Comparison of ENCODE assay signal across 15 cellular contexts in the genomic region with DNA sequence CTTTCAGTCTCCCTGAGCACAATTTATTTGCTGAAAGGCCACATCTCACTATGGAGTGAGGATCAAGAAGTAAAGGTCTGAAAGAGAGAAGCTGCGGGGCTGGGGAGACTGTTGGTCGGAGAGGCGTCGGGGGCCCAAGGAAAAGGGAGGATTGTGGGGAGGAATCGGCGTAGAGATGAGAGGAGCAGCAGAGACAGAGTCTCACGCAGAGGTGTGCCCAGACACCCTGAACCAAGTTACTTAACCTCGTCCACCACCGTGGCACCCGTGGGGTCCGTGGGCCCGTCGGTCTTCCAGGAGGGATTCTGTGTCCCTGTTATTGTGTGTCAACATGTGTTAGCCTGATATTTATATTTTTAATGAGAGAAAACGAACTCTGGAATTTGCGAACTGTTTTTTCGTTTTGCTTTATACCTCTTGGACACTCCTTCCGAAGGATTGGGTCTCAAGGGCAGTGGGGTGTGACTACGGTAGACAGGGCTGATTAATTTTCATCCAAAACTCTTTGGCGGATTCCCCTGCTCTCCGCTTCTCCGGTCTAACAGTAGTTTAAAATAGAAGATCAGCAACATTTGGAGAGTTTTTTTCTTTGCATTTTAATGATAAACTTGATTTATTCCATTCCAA. TPM values are rescaled to one million over a fixed set of nuclear protein-coding genes. Genes with fewer than 3 reads are reported as not detected.
DNase-seq lines count a peak whose midpoint lies in the region; ATAC-seq, FAIRE-seq and TF ChIP-seq lines count a peak whose summit lies in the region.
"Had no signal": no experiment of that assay in that cellular context is flagged by ENCODE, and none has a peak within 500 bp of the region (broad histone marks: within the 10 kb centered on the region; RNA-seq: fewer than 3 reads in every experiment).

No MANE protein-coding gene starts in this region.

- H3K36me3 ChIP-seq in GM23338 (ENCODE audit: insufficient read depth) (no peaks in the 10 kb centered on the region), trophoblast cell (ENCODE audit: control insufficient read depth in 1 of 2, insufficient read depth in 2 of 2, low read length in 2 of 2) (peaks cover 11 to 12% of the 10 kb centered on the region in 2 experiments)

- H3K4me3 Mint-ChIP-seq in GM23338 = no peak overlapping the region
- H3K4me3 Mint-ChIP-seq: activated naive CD8-positive, alpha-beta T cell treated with anti-CD3 and anti-CD28 coated beads, Interleukin-2, amount 50 U/mL, for 24 hours had no signal

- H4K8ac ChIP-seq in trophoblast cell (ENCODE audit: low read depth, low read length) = peak overlapping the region; percentile 18

- no peak overlapping the region for H3K9ac ChIP-seq in trophoblast cell (ENCODE audit: low read length)

- no peaks in the 10 kb centered on the region for H3K9me3 ChIP-seq in trophoblast cell (ENCODE audit: insufficient read depth, low read depth, low read length)
- H3K9me3 ChIP-seq: tibial nerve had no signal

- no peak overlapping the region for H3K4ac ChIP-seq in trophoblast cell (ENCODE audit: low read depth, low read length)

- H3K27me3 Mint-ChIP-seq in GM23338 (ENCODE audit: insufficient read depth, low read depth, poor library complexity) = no peaks in the 10 kb centered on the region
- H3K27me3 Mint-ChIP-seq: activated naive CD8-positive, alpha-beta T cell treated with anti-CD3 and anti-CD28 coated beads, Interleukin-2, amount 50 U/mL, for 24 hours had no signal

- DNase-seq in activated CD4-positive, CD25-positive, alpha-beta regulatory T cell treated with anti-CD3 and anti-CD28 coated beads, Interleukin-2, amount 50 U/mL, for 72 hours = peak; percentile 33
- peak; percentile 47 for DNase-seq in GM23338 (ENCODE audit: low spot score)
- DNase-seq in frontal cortex (ENCODE audit: low spot score in 2 of 2) = peak; percentile 39 to 53
- no peak for DNase-seq in trophoblast cell
- DNase-seq in D341Med (ENCODE audit: low spot score) = no peak
- no peak for DNase-seq in GM19240 (ENCODE audit: insufficient read length, low spot score)
- DNase-seq in T-helper 9 cell = no peak
- DNase-seq: activated naive CD8-positive, alpha-beta T cell treated with anti-CD3 and anti-CD28 coated beads, Interleukin-2, amount 50 U/mL, for 24 hours; Calu3; cortex of kidney; NCI-H1694 had no signal

- 100% methylated on average over 5 of the region's 21 CpGs for WGBS in trophoblast cell (ENCODE audit: extremely low coverage, insufficient coverage, insufficient read length)

- peak overlapping the region; percentile 18 for H4K12ac ChIP-seq in trophoblast cell (ENCODE audit: low read depth, low read length)

- FAIRE-seq in frontal cortex (lab: Jason Lieb, UNC) = no peak
- FAIRE-seq: A204.1 had no signal

- H4K91ac ChIP-seq in trophoblast cell (ENCODE audit: low read depth, low read length) = no peak overlapping the region

- no peak overlapping the region for H3K14ac ChIP-seq in trophoblast cell (ENCODE audit: low read length)

- no peak overlapping the region for H2BK12ac ChIP-seq in trophoblast cell (ENCODE audit: low read length)

- no peak overlapping the region for H3K4me3 ChIP-seq in GM23338
- no peak overlapping the region for H3K4me3 ChIP-seq in trophoblast cell (ENCODE audit: low read depth, low read length)
- H3K4me3 ChIP-seq: tibial nerve had no signal

- H3K9me2 ChIP-seq in GM23338 (ENCODE audit: insufficient read depth) = no peaks in the 10 kb centered on the region

- peaks cover 6% of the 10 kb centered on the region for H3K79me1 ChIP-seq in trophoblast cell (ENCODE audit: low read length)

- H2BK5ac ChIP-seq in trophoblast cell (ENCODE audit: low read depth, low read length, poor library complexity) = no peak overlapping the region

- no peak for ATAC-seq in activated CD4-positive, CD25-positive, alpha-beta regulatory T cell treated with anti-CD3 and anti-CD28 coated beads, Interleukin-2, amount 50 U/mL, for 24 hours
- no peak for ATAC-seq in GM23338
- ATAC-seq: activated naive CD8-positive, alpha-beta T cell treated with anti-CD3 and anti-CD28 coated beads, Interleukin-2, amount 50 U/mL, for 24 hours had no signal

- H3K4me2 ChIP-seq in GM23338 (no peak overlapping the region), trophoblast cell (ENCODE audit: low read length) (no peak overlapping the region)

- H3K4me1 ChIP-seq in GM23338 (ENCODE audit: insufficient read depth) (peaks cover 13% of the 10 kb centered on the region), trophoblast cell (ENCODE audit: control insufficient read depth in 1 of 2, insufficient read depth in 2 of 2, low read length in 2 of 2) (peaks cover 10 to 12% of the 10 kb centered on the region in 2 experiments)

- H3K4me1 Mint-ChIP-seq in GM23338 = no peaks in the 10 kb centered on the region
- H3K4me1 Mint-ChIP-seq: activated naive CD8-positive, alpha-beta T cell treated with anti-CD3 and anti-CD28 coated beads, Interleukin-2, amount 50 U/mL, for 24 hours had no signal

- H3F3A ChIP-seq in GM23338 (replicated peaks; ENCODE audit: low read depth) = peaks cover 11% of the 10 kb centered on the region

- no peak overlapping the region for H2BK120ac ChIP-seq in trophoblast cell (ENCODE audit: insufficient read depth, low read length, poor library complexity)

- peak overlapping the region; percentile 22 for H2AK5ac ChIP-seq in trophoblast cell (ENCODE audit: low read length)

- no peak overlapping the region for H2AFZ ChIP-seq in GM23338
- no peak overlapping the region for H2AFZ ChIP-seq in trophoblast cell (ENCODE audit: insufficient read depth, low read length, poor library complexity)

- no peaks in the 10 kb centered on the region for H3K36me3 Mint-ChIP-seq in GM23338 (ENCODE audit: low read depth)

- no peak overlapping the region for H3K18ac ChIP-seq in trophoblast cell (ENCODE audit: low read length)

- H3K9me3 Mint-ChIP-seq in GM23338 = no peaks in the 10 kb centered on the region
- H3K9me3 Mint-ChIP-seq: activated naive CD8-positive, alpha-beta T cell treated with anti-CD3 and anti-CD28 coated beads, Interleukin-2, amount 50 U/mL, for 24 hours had no signal

- peaks cover 32% of the 10 kb centered on the region for H3K27me3 ChIP-seq in GM23338 (ENCODE audit: insufficient read depth)
- H3K27me3 ChIP-seq in trophoblast cell (ENCODE audit: insufficient read depth, low read length) = no peaks in the 10 kb centered on the region
- H3K27me3 ChIP-seq: tibial nerve had no signal

- no peak overlapping the region for H3K27ac Mint-ChIP-seq in GM23338
- H3K27ac Mint-ChIP-seq: activated naive CD8-positive, alpha-beta T cell treated with anti-CD3 and anti-CD28 coated beads, Interleukin-2, amount 50 U/mL, for 24 hours had no signal

- H4K20me1 ChIP-seq in GM23338 (replicated peaks; ENCODE audit: insufficient read depth) = peaks cover 3% of the 10 kb centered on the region; the same call in 1 of the 2 replicates

- peak overlapping the region; percentile 51; the same call in 1 of the 2 replicates for H3K27ac ChIP-seq in GM23338 (ENCODE audit: low read depth)
- H3K27ac ChIP-seq in trophoblast cell (ENCODE audit: low read depth, low read length) = no peak overlapping the region
- H3K27ac ChIP-seq: tibial nerve had no signal

- no peak for TF ChIP-seq CTCF in GM23338 (conservative IDR thresholded peaks at IDR 0.05; ENCODE audit: low read depth in 2 of 2)

- H3K23ac ChIP-seq in trophoblast cell (ENCODE audit: low read length) = no peak overlapping the region

- H3K79me2 ChIP-seq in GM23338 (replicated peaks; ENCODE audit: insufficient read depth) (no peaks in the 10 kb centered on the region), trophoblast cell (ENCODE audit: control insufficient read depth, insufficient read depth, low read length, poor library complexity) (peaks cover 7% of the 10 kb centered on the region)

TF ChIP-seq in GM23338, 12 proteins besides CTCF, POLR2A, EP300 and RAD21 (continues in another document):
- TF ChIP-seq, protein P1, sequence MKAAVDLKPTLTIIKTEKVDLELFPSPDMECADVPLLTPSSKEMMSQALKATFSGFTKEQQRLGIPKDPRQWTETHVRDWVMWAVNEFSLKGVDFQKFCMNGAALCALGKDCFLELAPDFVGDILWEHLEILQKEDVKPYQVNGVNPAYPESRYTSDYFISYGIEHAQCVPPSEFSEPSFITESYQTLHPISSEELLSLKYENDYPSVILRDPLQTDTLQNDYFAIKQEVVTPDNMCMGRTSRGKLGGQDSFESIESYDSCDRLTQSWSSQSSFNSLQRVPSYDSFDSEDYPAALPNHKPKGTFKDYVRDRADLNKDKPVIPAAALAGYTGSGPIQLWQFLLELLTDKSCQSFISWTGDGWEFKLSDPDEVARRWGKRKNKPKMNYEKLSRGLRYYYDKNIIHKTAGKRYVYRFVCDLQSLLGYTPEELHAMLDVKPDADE (IDR thresholded peaks at IDR 0.05) = no peak
- TF ChIP-seq POLR2AphosphoS5 (IDR thresholded peaks at IDR 0.05; ENCODE audit: low read depth) = no peak

RNA-seq across cellular contexts. Expression of gene NBPF1, which starts 3.9 kb away (rescaled TPM):
- total RNA-seq in GM23338 (2014; rRNA removed; shearing (Covaris generic)) = 7.5 and 11.8 TPM in 2 replicates
- 9.0 and 9.5 TPM in 2 replicates for polyA plus RNA-seq in GM23338 (2016; fragmentation: Nextera tagmentation; extraction: Ambion mirVana)
- 67.3 TPM for total RNA-seq in frontal cortex
- polyA plus RNA-seq in trophoblast cell (2013) = 10.5 and 10.8 TPM in 2 replicates

RNA-seq across cellular contexts. Expression of gene RNU1-3, which starts 49.5 kb away (rescaled TPM):
- total RNA-seq in GM23338 (2014; rRNA removed; shearing (Covaris generic)) = under 0.01 TPM in 1 of 2 replicates, not detected in the other
- polyA plus RNA-seq in GM23338 (2016; fragmentation: Nextera tagmentation; extraction: Ambion mirVana) = not detected in 2 replicates
- under 0.01 TPM for total RNA-seq in frontal cortex
- not detected in 2 replicates for polyA plus RNA-seq in trophoblast cell (2013)
- total RNA-seq: myocyte had no signal

Comparison
In these comparisons a context has a peak if more than half of its experiments do, and no peak if none do; other contexts are left out.
1. DNase-seq: peak in activated CD4-positive, CD25-positive, alpha-beta regulatory T cell treated with anti-CD3 and anti-CD28 coated beads, Interleukin-2, amount 50 U/mL, for 72 hours (single experiment), GM23338 (single experiment) and frontal cortex (2 of 2); none in trophoblast cell (0 of 2), D341Med (single experiment), GM19240 (single experiment) and T-helper 9 cell (single experiment).